In the genomic region with DNA sequence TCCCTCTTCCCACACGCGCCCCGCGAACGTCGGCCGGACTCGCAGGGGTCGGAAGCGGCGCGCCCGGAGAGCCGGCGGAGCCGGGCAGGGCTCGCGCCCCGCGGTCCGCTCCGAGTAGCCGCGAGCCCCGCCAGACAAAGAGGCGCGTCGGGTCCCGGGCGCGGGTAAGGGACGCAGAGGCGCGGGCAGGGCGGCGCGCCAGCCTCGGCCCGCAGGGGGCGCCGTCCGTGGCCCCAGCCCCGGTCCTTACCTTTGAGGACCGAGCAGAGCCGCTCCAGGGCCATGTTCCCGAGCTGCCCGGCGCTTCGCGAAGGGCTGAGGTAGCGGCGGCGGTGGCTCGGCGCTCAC, we compare ENCODE assay signal across 8 cellular contexts. TPM values are rescaled to one million over a fixed set of nuclear protein-coding genes. Genes with fewer than 3 reads are reported as not detected.
DNase-seq lines count a peak whose midpoint lies in the region; ATAC-seq, FAIRE-seq and TF ChIP-seq lines count a peak whose summit lies in the region.

No MANE protein-coding gene starts in this region.

- H3K4me3 ChIP-seq in HL-60 (replicated peaks; ENCODE audit: insufficient read depth, low read length), result peak overlapping the region; percentile 85
- H3K4me3 ChIP-seq in thoracic aorta, result peak overlapping the region; percentile 75

- H3K4me3 Mint-ChIP-seq in nephron progenitor cell, result peak overlapping the region; percentile 77

- no peaks in the 10 kb centered on the region for H3K9me3 Mint-ChIP-seq in nephron progenitor cell

- H3K36me3 ChIP-seq in thoracic aorta, result no peaks in the 10 kb centered on the region

- H3K27me3 Mint-ChIP-seq in nephron progenitor cell (ENCODE audit: low read depth, poor library complexity), result peaks cover 39% of the 10 kb centered on the region

- DNase-seq in D721Med (ENCODE audit: insufficient read length, low spot score) (peak; percentile 27), HL-60 (ENCODE audit: low read depth in 1 of 2, low spot score in 1 of 2) (peak in 1 of 2 experiments; percentile 74), OCI-M2 (lab: John Stamatoyannopoulos, UW; ENCODE audit: unreplicated experiment) (peak; percentile 22), activated T-cell treated with anti-CD3 and anti-CD28 coated beads for 48 hours (ENCODE audit: low read depth) (peak; percentile 65), fibroblast of gingiva (ENCODE audit: low read depth) (peak; percentile 24), nephron progenitor cell (peak; percentile 76), thoracic aorta (ENCODE audit: low spot score) (no peak)

- H3K9me3 ChIP-seq in thoracic aorta, result no peaks in the 10 kb centered on the region

- no peak for FAIRE-seq in D721Med (lab: Jason Lieb, UNC)

- H3K4me1 ChIP-seq in thoracic aorta (ENCODE audit: control insufficient read depth in 1 of 2, low read depth in 2 of 2), result peaks cover 4 to 25% of the 10 kb centered on the region in 2 donors

- ATAC-seq in GM21381 (IDR thresholded peaks at IDR 0.05; ENCODE audit: unreplicated experiment) (peak; percentile 58), thoracic aorta (ENCODE audit: insufficient number of reproducible peaks, low FRiP score, low read depth) (no peak)

- H3K36me3 Mint-ChIP-seq in nephron progenitor cell (ENCODE audit: low read depth), result no peaks in the 10 kb centered on the region

- peaks cover 33% of the 10 kb centered on the region for H3K4me1 Mint-ChIP-seq in nephron progenitor cell

- H3K27ac Mint-ChIP-seq in nephron progenitor cell, result no peak overlapping the region

- TF ChIP-seq CTCF in D721Med (IDR thresholded peaks at IDR 0.05; ENCODE audit: insufficient read depth, missing control alignments) (peak; percentile 55), HL-60 (IDR thresholded peaks at IDR 0.05; ENCODE audit: insufficient read depth, low read length) (peak; percentile 59), nephron progenitor cell (IDR thresholded peaks at IDR 0.05) (peak; percentile 56), thoracic aorta (IDR thresholded peaks at IDR 0.05) (peak; percentile 29)

- no peaks in the 10 kb centered on the region for H3K27me3 ChIP-seq in HL-60 (ENCODE audit: insufficient read depth, poor library complexity, severe bottlenecking)
- H3K27me3 ChIP-seq in thoracic aorta (replicated peaks; ENCODE audit: insufficient read depth), result no peaks in the 10 kb centered on the region

- H3K27ac ChIP-seq in HL-60 (replicated peaks) (peak overlapping the region; percentile 56), thoracic aorta (no peak overlapping the region)

RNA-seq across cellular contexts. Expression of gene NETO2, which starts 0.4 kb away (rescaled TPM):
- under 1 TPM; 0.27 to 0.78 TPM for total RNA-seq in thoracic aorta
